Comparison of ENCODE assay signal across 18 cellular contexts in the genomic region with DNA sequence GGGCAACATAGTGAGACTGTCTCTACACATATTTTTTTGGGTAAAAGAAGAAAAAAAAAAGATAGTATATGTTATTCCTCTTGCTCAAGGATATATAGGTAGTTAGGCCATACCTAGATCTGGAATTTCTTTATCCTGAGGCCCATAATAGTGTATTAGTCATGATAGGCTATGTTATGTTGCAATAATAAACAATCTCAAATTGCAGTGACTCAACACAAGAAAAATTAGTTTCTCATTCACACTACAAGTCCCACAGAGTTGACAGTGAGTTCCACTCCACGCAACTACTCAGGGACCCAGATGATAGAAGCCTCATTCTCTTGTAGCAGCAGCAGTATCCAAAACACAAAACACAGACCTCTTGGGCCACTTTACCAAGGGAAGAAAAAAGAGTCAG. TPM values are rescaled to one million over a fixed set of nuclear protein-coding genes. Genes with fewer than 3 reads are reported as not detected.
DNase-seq lines count a peak whose midpoint lies in the region; ATAC-seq and TF ChIP-seq lines count a peak whose summit lies in the region.
"Had no signal": no experiment of that assay in that cellular context is flagged by ENCODE, and none has a peak within 500 bp of the region (broad histone marks: within the 10 kb centered on the region; RNA-seq: fewer than 3 reads in every experiment).

No MANE protein-coding gene starts in this region.

- H3K9ac ChIP-seq in GM23248: no peak overlapping the region

- WGBS in GM23248 (ENCODE audit: low coverage in 1 of 2, low lambda C conversion rate in 2 of 2, missing lambda C conversion rate in 2 of 2), 2 experiments: 32 to 33% methylated on average over 1 of the region's 1 CpG
- 80 to 100% methylated on average over 1 of the region's 1 CpG for WGBS in gastroesophageal sphincter (ENCODE audit: low coverage in 1 of 2), 2 donors

- H3K27me3 Mint-ChIP-seq in activated CD4-positive, alpha-beta T cell treated with anti-CD3 and anti-CD28 coated beads, Interleukin-2, amount 10 ng/mL, durations not matched to agents 24 days and 14 days: peaks cover 3% of the 10 kb centered on the region

- ATAC-seq in esophagus mucosa: peak; percentile 82
- ATAC-seq in gastroesophageal sphincter: no peak
- ATAC-seq: WTC11 had no signal

- TF ChIP-seq EP300 in gastroesophageal sphincter (IDR thresholded peaks at IDR 0.05): no peak

- POLR2A ChIA-PET in PC-9 (lab: Charles Lee; ENCODE audit: unreplicated experiment): no interaction called here

- H3K4me3 Mint-ChIP-seq in activated CD4-positive, alpha-beta T cell treated with anti-CD3 and anti-CD28 coated beads, Interleukin-2, amount 10 ng/mL, durations not matched to agents 24 days and 14 days: no peak overlapping the region
- H3K4me3 Mint-ChIP-seq: activated T-helper 1 cell treated with anti-CD3 and anti-CD28 coated beads, Interleukin-12 subunit alpha, Interleukin-12 subunit beta, Interleukin-2, Interleukin-4 antibody, amounts not matched to agents 30 ng/mL and 10 ng/mL and 1 ng/mL, durations not matched to agents 14 hours and 24 hours and 36 hours; T-helper 1 cell treated with Interleukin-12 subunit alpha and Interleukin-12 subunit beta and Interleukin-4 antibody, amounts not matched to agents 30 μg/mL and 1 μg/mL, for 36 hours; WTC11 had no signal

- no peaks in the 10 kb centered on the region for H3K36me3 Mint-ChIP-seq in activated CD4-positive, alpha-beta T cell treated with anti-CD3 and anti-CD28 coated beads, Interleukin-2, amount 10 ng/mL, durations not matched to agents 24 days and 14 days (ENCODE audit: low read depth)
- H3K36me3 Mint-ChIP-seq: WTC11 had no signal

- H3K36me3 ChIP-seq in GM23248 (ENCODE audit: low read depth) (no peaks in the 10 kb centered on the region), PC-9 (ENCODE audit: low read depth) (no peaks in the 10 kb centered on the region), gastroesophageal sphincter (no peaks in the 10 kb centered on the region)

- no peak for TF ChIP-seq CTCF in PC-9 (conservative IDR thresholded peaks at IDR 0.05)
- TF ChIP-seq CTCF in gastroesophageal sphincter (IDR thresholded peaks at IDR 0.05): no peak

- H3K4me1 Mint-ChIP-seq in activated CD4-positive, alpha-beta T cell treated with anti-CD3 and anti-CD28 coated beads, Interleukin-2, amount 10 ng/mL, durations not matched to agents 24 days and 14 days: no peaks in the 10 kb centered on the region

- CTCF ChIA-PET in PC-9 (lab: Charles Lee): no interaction called here

- H3K9me3 ChIP-seq in GM23248 (ENCODE audit: low read depth) (no peaks in the 10 kb centered on the region), PC-9 (ENCODE audit: insufficient read depth, low read depth) (no peaks in the 10 kb centered on the region), gastroesophageal sphincter (no peaks in the 10 kb centered on the region)
- H3K9me3 ChIP-seq: testis had no signal

- no peak overlapping the region for H2AFZ ChIP-seq in GM23248
- H2AFZ ChIP-seq in PC-9: no peak overlapping the region

- TF ChIP-seq POLR2A in gastroesophageal sphincter (IDR thresholded peaks at IDR 0.05): no peak

- in situ Hi-C loops in GM23248 (cut with MboI): no loop called here

- DNase-seq in GM23248: peak; percentile 76
- DNase-seq in PC-9: peak; percentile 19 to 85
- peak; percentile 95 for DNase-seq in renal cortical epithelial cell (ENCODE audit: low read depth)
- no peak for DNase-seq in activated CD4-positive, alpha-beta T cell treated with anti-CD3 and anti-CD28 coated beads, Interleukin-2, amount 10 ng/mL, durations not matched to agents 24 days and 14 days
- no peak for DNase-seq in activated CD4-positive, CD25-positive, alpha-beta regulatory T cell treated with anti-CD3 and anti-CD28 coated beads, Interleukin-2, amount 50 U/mL, for 72 hours
- DNase-seq: activated CD8-positive, alpha-beta memory T cell treated with anti-CD3 and anti-CD28 coated beads for 24 hours; DMS53; hippocampal formation; RPMI8226; stimulated activated CD4-positive, alpha-beta T cell treated with anti-CD3 and anti-CD28 coated beads, Interleukin-4, amount 100 ng/mL, for 24 hours; stimulated activated CD8-positive, alpha-beta memory T cell treated with anti-CD3 and anti-CD28 coated beads, Interleukin-4, amount 100 ng/mL, for 48 hours; testis had no signal

- H3K4me2 ChIP-seq in GM23248 (ENCODE audit: unreplicated experiment) (peak overlapping the region; percentile 56), PC-9 (peak overlapping the region; percentile 57)

- no peaks in the 10 kb centered on the region for H3K27me3 ChIP-seq in GM23248 (replicated peaks; ENCODE audit: insufficient read depth)
- H3K27me3 ChIP-seq in PC-9 (ENCODE audit: insufficient read depth, low read depth): no peaks in the 10 kb centered on the region
- no peaks in the 10 kb centered on the region for H3K27me3 ChIP-seq in gastroesophageal sphincter
- H3K27me3 ChIP-seq: testis had no signal

- H3K4me3 ChIP-seq in GM23248: no peak overlapping the region
- peak overlapping the region; percentile 33; the same call in 1 of the 2 replicates for H3K4me3 ChIP-seq in PC-9
- H3K4me3 ChIP-seq in gastroesophageal sphincter: no peak overlapping the region
- H3K4me3 ChIP-seq: testis had no signal

- H3K9me3 Mint-ChIP-seq in activated CD4-positive, alpha-beta T cell treated with anti-CD3 and anti-CD28 coated beads, Interleukin-2, amount 10 ng/mL, durations not matched to agents 24 days and 14 days: no peaks in the 10 kb centered on the region
- H3K9me3 Mint-ChIP-seq: activated T-helper 1 cell treated with anti-CD3 and anti-CD28 coated beads, Interleukin-12 subunit alpha, Interleukin-12 subunit beta, Interleukin-2, Interleukin-4 antibody, amounts not matched to agents 30 ng/mL and 10 ng/mL and 1 ng/mL, durations not matched to agents 14 hours and 24 hours and 36 hours; T-helper 1 cell treated with Interleukin-12 subunit alpha and Interleukin-12 subunit beta and Interleukin-4 antibody, amounts not matched to agents 30 μg/mL and 1 μg/mL, for 36 hours; WTC11 had no signal

- H4K20me1 ChIP-seq in GM23248 (ENCODE audit: insufficient read depth) (no peaks in the 10 kb centered on the region), PC-9 (ENCODE audit: insufficient read depth) (no peaks in the 10 kb centered on the region)

- no peak overlapping the region for H3K27ac Mint-ChIP-seq in activated CD4-positive, alpha-beta T cell treated with anti-CD3 and anti-CD28 coated beads, Interleukin-2, amount 10 ng/mL, durations not matched to agents 24 days and 14 days
- H3K27ac Mint-ChIP-seq: activated T-helper 1 cell treated with anti-CD3 and anti-CD28 coated beads, Interleukin-12 subunit alpha, Interleukin-12 subunit beta, Interleukin-2, Interleukin-4 antibody, amounts not matched to agents 30 ng/mL and 10 ng/mL and 1 ng/mL, durations not matched to agents 14 hours and 24 hours and 36 hours; T-helper 1 cell treated with Interleukin-12 subunit alpha and Interleukin-12 subunit beta and Interleukin-4 antibody, amounts not matched to agents 30 μg/mL and 1 μg/mL, for 36 hours; WTC11 had no signal

- H3F3A ChIP-seq in GM23248 (ENCODE audit: insufficient read depth) (peaks cover 11% of the 10 kb centered on the region), PC-9 (ENCODE audit: insufficient read depth, low read depth) (peaks cover 10% of the 10 kb centered on the region)

- no peaks in the 10 kb centered on the region for H3K9me2 ChIP-seq in GM23248 (ENCODE audit: insufficient read depth)
- H3K9me2 ChIP-seq in PC-9 (ENCODE audit: insufficient read depth): no peaks in the 10 kb centered on the region

- H3K79me2 ChIP-seq in GM23248 (ENCODE audit: insufficient read depth) (no peaks in the 10 kb centered on the region), PC-9 (ENCODE audit: low read depth) (no peaks in the 10 kb centered on the region)

- peaks cover 16% of the 10 kb centered on the region for H3K4me1 ChIP-seq in GM23248 (ENCODE audit: insufficient read depth)
- peaks cover 20% of the 10 kb centered on the region for H3K4me1 ChIP-seq in PC-9 (replicated peaks; ENCODE audit: insufficient read depth)
- H3K4me1 ChIP-seq in gastroesophageal sphincter: peaks cover 0 to 11% (median 3%) of the 10 kb centered on the region in 3 donors
- H3K4me1 ChIP-seq: testis had no signal

- no TSS peak for BruUV-seq in PC-9 (replicated peaks; lab: Mats Ljungman, UMichigan)

- H3K27ac ChIP-seq in GM23248 (peak overlapping the region; percentile 31; the same call in 1 of the 2 replicates), PC-9 (peak overlapping the region; percentile 76), gastroesophageal sphincter (no peak overlapping the region)
- H3K27ac ChIP-seq: testis had no signal

- intact Hi-C loops in PC-9 (cut with micrococcal nuclease; ENCODE audit: unreplicated experiment): no loop called here
- intact Hi-C loops in activated CD4-positive, alpha-beta T cell treated with anti-CD3 and anti-CD28 coated beads, Interleukin-2, amount 10 ng/mL, durations not matched to agents 24 days and 14 days (cut with micrococcal nuclease): no loop called here

RNA-seq across cellular contexts. Expression of a gene that starts 7.3 kb away (rescaled TPM):
- total RNA-seq in GM23248 (2014; rRNA removed; shearing (Covaris generic)): under 0.01 and 0.25 TPM in 2 replicates
- 0.76 and 1.1 TPM in 2 replicates for polyA plus RNA-seq in GM23248 (2016; fragmentation: Nextera tagmentation; extraction: Ambion mirVana)
- 1.2 and 1.3 TPM in 2 replicates for total RNA-seq in PC-9 (2021)
- 0.08 TPM for total RNA-seq in esophagus mucosa
- 0.35 and 0.55 TPM in 2 replicates for total RNA-seq in renal cortical epithelial cell
- 0.07 and 0.16 TPM in 2 replicates for total RNA-seq in activated CD4-positive, alpha-beta T cell treated with anti-CD3 and anti-CD28 coated beads, Interleukin-2, amount 10 ng/mL, durations not matched to agents 24 days and 14 days
- not detected for total RNA-seq in gastroesophageal sphincter
- total RNA-seq: endothelial cell of umbilical vein, WTC11 had no signal
- polyA plus RNA-seq: endothelial cell of umbilical vein had no signal

Comparison
In these comparisons a context has a peak if more than half of its experiments do, and no peak if none do; other contexts are left out.
1. DNase-seq: peak in GM23248 (single experiment), PC-9 (2 of 2) and renal cortical epithelial cell (single experiment); none in activated CD4-positive, alpha-beta T cell treated with anti-CD3 and anti-CD28 coated beads, Interleukin-2, amount 10 ng/mL, durations not matched to agents 24 days and 14 days (single experiment) and activated CD4-positive, CD25-positive, alpha-beta regulatory T cell treated with anti-CD3 and anti-CD28 coated beads, Interleukin-2, amount 50 U/mL, for 72 hours (single experiment).
2. H3K27ac ChIP-seq: peak in GM23248 (single experiment) and PC-9 (single experiment); none in gastroesophageal sphincter (0 of 4).